ENCODE assay signal across 21 cellular contexts in genomic region chr2:225779829-225780228, GRCh38.
"Had no signal": no experiment of that assay in that cellular context is flagged by ENCODE, and none has a peak within 500 bp of the region (broad histone marks: within the 10 kb centered on the region; RNA-seq: fewer than 3 reads in every experiment).

No MANE protein-coding gene starts in this region.

- ATAC-seq: activated CD8-positive, alpha-beta T cell treated with anti-CD3 and anti-CD28 coated beads, Interleukin-2, amount 10 ng/mL, durations not matched to agents 7 days and 5 days; activated naive CD4-positive, alpha-beta T cell treated with anti-CD3 and anti-CD28 coated beads, Interleukin-2, amount 50 U/mL, for 72 hours; activated T-cell treated with anti-CD3 and anti-CD28 coated beads, Interleukin-2, amount 50 U/mL, for 72 hours; effector memory CD8-positive, alpha-beta T cell; stimulated activated naive B cell treated with anti-CD40 and anti-IgM and Interleukin-4, amounts not matched to agents 10 μg/mL and 1 μg/mL and 100 μg/mL, for 72 hours had no signal

- FAIRE-seq: keratinocyte had no signal

- DNase-seq: activated B cell treated with CpG ODN at 0.5 μM for 24 hours; activated CD4-positive, alpha-beta T cell treated with anti-CD3 and anti-CD28 coated beads, Interleukin-2, amount 10 ng/mL, durations not matched to agents 24 days and 14 days; activated CD8-positive, alpha-beta memory T cell treated with anti-CD3 and anti-CD28 coated beads, Interleukin-2, amount 50 U/mL, for 4 hours; activated CD8-positive, alpha-beta T cell treated with anti-CD3 and anti-CD28 coated beads, Interleukin-2, amount 10 ng/mL, durations not matched to agents 7 days and 5 days; activated gamma-delta T cell; activated T-cell treated with anti-CD3 and anti-CD28 coated beads, Interleukin-2, amount 50 U/mL, for 72 hours; amniotic stem cell; dermis blood vessel endothelial cell; effector memory CD8-positive, alpha-beta T cell; hippocampal formation; mesenchymal stem cell; nucleus accumbens; posterior cingulate gyrus; retina; stimulated activated CD4-positive, alpha-beta T cell treated with anti-CD3 and anti-CD28 coated beads, Interleukin-2, amount 100 ng/mL, for 48 hours; stimulated activated naive B cell treated with anti-CD40 and anti-IgM and Interleukin-4, amounts not matched to agents 10 μg/mL and 1 μg/mL and 100 μg/mL, for 72 hours; T-helper 2 cell; transverse colon had no signal

- H3K4me3 ChIP-seq: breast epithelium, transverse colon had no signal
